22 cellular contexts compared by ENCODE assay signal in genomic region chr7:155231241-155231800, GRCh38.
"Had no signal": no experiment of that assay in that cellular context is flagged by ENCODE, and none has a peak within 500 bp of the region (broad histone marks: within the 10 kb centered on the region; RNA-seq: fewer than 3 reads in every experiment).

No MANE protein-coding gene starts in this region.

- H3K9me3 Mint-ChIP-seq: activated naive CD4-positive, alpha-beta T cell treated with anti-CD3 and anti-CD28 coated beads, Interleukin-2, amount 10 ng/mL, durations not matched to agents 7 days and 5 days; activated naive CD8-positive, alpha-beta T cell treated with anti-CD3 and anti-CD28 coated beads, Interleukin-2, amount 50 U/mL, for 24 hours; memory B cell; nephron progenitor cell had no signal

- DNase-seq: activated effector memory CD4-positive, alpha-beta T cell treated with anti-CD3 and anti-CD28 coated beads, Interleukin-2, amount 50 U/mL, for 16 hours; activated naive CD4-positive, alpha-beta T cell treated with anti-CD3 and anti-CD28 coated beads, Interleukin-2, amount 10 ng/mL, durations not matched to agents 7 days and 5 days; activated naive CD8-positive, alpha-beta T cell treated with anti-CD3 and anti-CD28 coated beads, Interleukin-2, amount 50 U/mL, for 24 hours; activated T-cell treated with anti-CD3 and anti-CD28 coated beads for 4 hours; body of pancreas; foreskin melanocyte; glutamatergic neuron; hippocampal formation; left ventricle myocardium superior; nephron progenitor cell; occipital lobe; retina; sigmoid colon; stimulated activated CD4-positive, alpha-beta T cell treated with anti-CD3 and anti-CD28 coated beads, Interleukin-4, amount 100 ng/mL, for 4 hours; stimulated activated naive CD8-positive, alpha-beta T cell treated with anti-CD3 and anti-CD28 coated beads, Interleukin-15, Interleukin-2, amounts not matched to agents 100 U/mL and 50 U/mL, for 24 hours; T-helper 1 cell; T-helper 9 cell; upper lobe of right lung had no signal

- H3K36me3 Mint-ChIP-seq: activated naive CD4-positive, alpha-beta T cell treated with anti-CD3 and anti-CD28 coated beads, Interleukin-2, amount 10 ng/mL, durations not matched to agents 7 days and 5 days; memory B cell; WTC11 had no signal

- H3K4me1 Mint-ChIP-seq: activated naive CD4-positive, alpha-beta T cell treated with anti-CD3 and anti-CD28 coated beads, Interleukin-2, amount 10 ng/mL, durations not matched to agents 7 days and 5 days; activated naive CD8-positive, alpha-beta T cell treated with anti-CD3 and anti-CD28 coated beads, Interleukin-2, amount 50 U/mL, for 24 hours; memory B cell had no signal

- H3K27ac Mint-ChIP-seq: activated naive CD4-positive, alpha-beta T cell treated with anti-CD3 and anti-CD28 coated beads, Interleukin-2, amount 10 ng/mL, durations not matched to agents 7 days and 5 days; activated naive CD8-positive, alpha-beta T cell treated with anti-CD3 and anti-CD28 coated beads, Interleukin-2, amount 50 U/mL, for 24 hours; memory B cell; progenitor cell of endocrine pancreas; WTC11 had no signal

- FAIRE-seq: endometrium had no signal

- ATAC-seq: activated naive CD8-positive, alpha-beta T cell treated with anti-CD3 and anti-CD28 coated beads, Interleukin-2, amount 50 U/mL, for 24 hours; body of pancreas; left ventricle myocardium superior; stimulated activated naive CD8-positive, alpha-beta T cell treated with anti-CD3 and anti-CD28 coated beads, Interleukin-15, Interleukin-2, amounts not matched to agents 100 U/mL and 50 U/mL, for 24 hours; upper lobe of right lung; WTC11 had no signal

- H3K27me3 ChIP-seq: body of pancreas, sigmoid colon, upper lobe of right lung had no signal

- H3K27ac ChIP-seq: sigmoid colon, upper lobe of right lung had no signal

- H3K4me3 ChIP-seq: body of pancreas, sigmoid colon, upper lobe of right lung had no signal

- H3K27me3 Mint-ChIP-seq: activated naive CD8-positive, alpha-beta T cell treated with anti-CD3 and anti-CD28 coated beads, Interleukin-2, amount 50 U/mL, for 24 hours had no signal

- H3K4me1 ChIP-seq: sigmoid colon, upper lobe of right lung had no signal

- H3K36me3 ChIP-seq: sigmoid colon, upper lobe of right lung had no signal

- H3K4me3 Mint-ChIP-seq: activated naive CD4-positive, alpha-beta T cell treated with anti-CD3 and anti-CD28 coated beads, Interleukin-2, amount 10 ng/mL, durations not matched to agents 7 days and 5 days; activated naive CD8-positive, alpha-beta T cell treated with anti-CD3 and anti-CD28 coated beads, Interleukin-2, amount 50 U/mL, for 24 hours; memory B cell; WTC11 had no signal

- H3K9me3 ChIP-seq: sigmoid colon, upper lobe of right lung had no signal
